9 cellular contexts compared by ENCODE assay signal in the genomic region with DNA sequence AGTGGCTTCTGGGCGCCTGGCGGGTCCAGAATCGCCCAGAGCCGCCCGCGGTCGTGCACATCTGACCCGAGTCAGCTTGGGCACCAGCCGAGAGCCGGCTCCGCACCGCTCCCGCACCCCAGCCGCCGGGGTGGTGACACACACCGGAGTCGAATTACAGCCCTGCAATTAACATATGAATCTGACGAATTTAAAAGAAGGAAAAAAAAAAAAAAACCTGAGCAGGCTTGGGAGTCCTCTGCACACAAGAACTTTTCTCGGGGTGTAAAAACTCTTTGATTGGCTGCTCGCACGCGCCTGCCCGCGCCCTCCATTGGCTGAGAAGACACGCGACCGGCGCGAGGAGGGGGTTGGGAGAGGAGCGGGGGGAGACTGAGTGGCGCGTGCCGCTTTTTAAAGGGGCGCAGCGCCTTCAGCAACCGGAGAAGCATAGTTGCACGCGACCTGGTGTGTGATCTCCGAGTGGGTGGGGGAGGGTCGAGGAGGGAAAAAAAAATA. TPM values are rescaled to one million over a fixed set of nuclear protein-coding genes. Genes with fewer than 3 reads are reported as not detected.
DNase-seq lines count a peak whose midpoint lies in the region; ATAC-seq and TF ChIP-seq lines count a peak whose summit lies in the region.
"Had no signal": no experiment of that assay in that cellular context is flagged by ENCODE, and none has a peak within 500 bp of the region (broad histone marks: within the 10 kb centered on the region; RNA-seq: fewer than 3 reads in every experiment).

A gene with protein sequence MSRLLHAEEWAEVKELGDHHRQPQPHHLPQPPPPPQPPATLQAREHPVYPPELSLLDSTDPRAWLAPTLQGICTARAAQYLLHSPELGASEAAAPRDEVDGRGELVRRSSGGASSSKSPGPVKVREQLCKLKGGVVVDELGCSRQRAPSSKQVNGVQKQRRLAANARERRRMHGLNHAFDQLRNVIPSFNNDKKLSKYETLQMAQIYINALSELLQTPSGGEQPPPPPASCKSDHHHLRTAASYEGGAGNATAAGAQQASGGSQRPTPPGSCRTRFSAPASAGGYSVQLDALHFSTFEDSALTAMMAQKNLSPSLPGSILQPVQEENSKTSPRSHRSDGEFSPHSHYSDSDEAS (plus strand): TSS at position 422 of the 498 bp plus-strand sequence. CDS start 174 bp downstream, outside the sequence.

- H3K4me3 ChIP-seq in fibroblast of mammary gland (ENCODE audit: control insufficient read depth, low read depth, low read length) (no peak within 1 kb of the TSS), trophoblast cell (ENCODE audit: low read depth, low read length) (no peak within 1 kb of the TSS)

- peaks cover 3% of the 10 kb centered on the region for H3K36me3 Mint-ChIP-seq in activated CD4-positive, alpha-beta T cell treated with anti-CD3 and anti-CD28 coated beads, Interleukin-2, amount 10 ng/mL, durations not matched to agents 7 days and 5 days (ENCODE audit: low read depth)

- H2BK12ac ChIP-seq in trophoblast cell (ENCODE audit: low read length) = no peak within 1 kb of the TSS

- no peaks in the 10 kb centered on the region for H3K79me1 ChIP-seq in trophoblast cell (ENCODE audit: low read length)

- no peak within 1 kb of the TSS for H2AK5ac ChIP-seq in trophoblast cell (ENCODE audit: low read length)

- WGBS in trophoblast cell (ENCODE audit: extremely low coverage, insufficient coverage, insufficient read length) = no CpG with 5 or more reads among the region's 40 CpGs

- no peak within 1 kb of the TSS for H3K27ac ChIP-seq in trophoblast cell (ENCODE audit: low read depth, low read length)

- no peak for TF ChIP-seq CTCF in fibroblast of mammary gland (conservative IDR thresholded peaks at IDR 0.05; ENCODE audit: control insufficient read depth, insufficient read depth, low read depth, low read length)

- H3K9me3 Mint-ChIP-seq in activated CD4-positive, alpha-beta T cell treated with anti-CD3 and anti-CD28 coated beads, Interleukin-2, amount 10 ng/mL, durations not matched to agents 7 days and 5 days = peaks cover 3% of the 10 kb centered on the region

- CTCF ChIA-PET in activated CD4-positive, alpha-beta T cell treated with anti-CD3 and anti-CD28 coated beads, Interleukin-2, amount 10 ng/mL, durations not matched to agents 7 days and 5 days (lab: Charles Lee) = no interaction called here

- H4K8ac ChIP-seq in trophoblast cell (ENCODE audit: low read depth, low read length) = no peak within 1 kb of the TSS

- H3K14ac ChIP-seq in trophoblast cell (ENCODE audit: low read length) = no peak within 1 kb of the TSS

- peaks cover 56% of the 10 kb centered on the region for H3K27me3 ChIP-seq in trophoblast cell (ENCODE audit: insufficient read depth, low read length)

- no peak within 1 kb of the TSS for H3K4ac ChIP-seq in trophoblast cell (ENCODE audit: low read depth, low read length)

- H3K4me2 ChIP-seq in trophoblast cell (ENCODE audit: low read length) = peak within 1 kb of the TSS; percentile 52

- H3K9ac ChIP-seq in trophoblast cell (ENCODE audit: low read length) = no peak within 1 kb of the TSS

- peaks cover 5 to 10% of the 10 kb centered on the region in 2 experiments for H3K4me1 ChIP-seq in trophoblast cell (ENCODE audit: control insufficient read depth in 1 of 2, insufficient read depth in 2 of 2, low read length in 2 of 2)

- H2AFZ ChIP-seq in trophoblast cell (ENCODE audit: insufficient read depth, low read length, poor library complexity) = no peak within 1 kb of the TSS

- no peak within 1 kb of the TSS for H2BK5ac ChIP-seq in trophoblast cell (ENCODE audit: low read depth, low read length, poor library complexity)

- H3K18ac ChIP-seq in trophoblast cell (ENCODE audit: low read length) = no peak within 1 kb of the TSS

- H3K27me3 Mint-ChIP-seq in activated CD4-positive, alpha-beta T cell treated with anti-CD3 and anti-CD28 coated beads, Interleukin-2, amount 10 ng/mL, durations not matched to agents 7 days and 5 days = peaks cover 64% of the 10 kb centered on the region

- no peak for ATAC-seq in GM18867 (IDR thresholded peaks at IDR 0.05; ENCODE audit: unreplicated experiment)

- H3K4me1 Mint-ChIP-seq in activated CD4-positive, alpha-beta T cell treated with anti-CD3 and anti-CD28 coated beads, Interleukin-2, amount 10 ng/mL, durations not matched to agents 7 days and 5 days = peaks cover 3% of the 10 kb centered on the region

- H3K79me2 ChIP-seq in trophoblast cell (ENCODE audit: control insufficient read depth, insufficient read depth, low read length, poor library complexity) = no peaks in the 10 kb centered on the region

- peak within 1 kb of the TSS; percentile 41 for H3K23ac ChIP-seq in trophoblast cell (ENCODE audit: low read length)

- peaks cover 0 to 1% of the 10 kb centered on the region in 2 experiments for H3K36me3 ChIP-seq in trophoblast cell (ENCODE audit: control insufficient read depth in 1 of 2, insufficient read depth in 2 of 2, low read length in 2 of 2)

- H4K12ac ChIP-seq in trophoblast cell (ENCODE audit: low read depth, low read length) = no peak within 1 kb of the TSS

- no peak within 1 kb of the TSS for H4K91ac ChIP-seq in trophoblast cell (ENCODE audit: low read depth, low read length)

- DNase-seq in activated CD4-positive, alpha-beta T cell treated with anti-CD3 and anti-CD28 coated beads, Interleukin-2, amount 10 ng/mL, durations not matched to agents 7 days and 5 days = no peak
- DNase-seq in activated CD4-positive, alpha-beta T cell treated with anti-CD3 and anti-CD28 coated beads, Interleukin-2, amount 50 U/mL, for 48 hours = no peak
- peak; percentile 20 for DNase-seq in SK-N-DZ (ENCODE audit: low spot score)
- peak; percentile 2 for DNase-seq in fibroblast of mammary gland (ENCODE audit: low read depth)
- DNase-seq in trophoblast cell = no peak
- DNase-seq in foreskin melanocyte = no peak
- DNase-seq in NCI-H1092 treated with DMSO at 0.1 percent for 48 hours (lab: John Stamatoyannopoulos, UW) = no peak
- DNase-seq: DND-41 had no signal

- H3K4me3 Mint-ChIP-seq in activated CD4-positive, alpha-beta T cell treated with anti-CD3 and anti-CD28 coated beads, Interleukin-2, amount 10 ng/mL, durations not matched to agents 7 days and 5 days = peak within 1 kb of the TSS; percentile 4

- POLR2A ChIA-PET in activated CD4-positive, alpha-beta T cell treated with anti-CD3 and anti-CD28 coated beads, Interleukin-2, amount 10 ng/mL, durations not matched to agents 7 days and 5 days (lab: Charles Lee) = no interaction called here

- H2BK120ac ChIP-seq in trophoblast cell (ENCODE audit: insufficient read depth, low read length, poor library complexity) = no peak within 1 kb of the TSS

- H3K9me3 ChIP-seq in trophoblast cell (ENCODE audit: insufficient read depth, low read depth, low read length) = peaks cover 4% of the 10 kb centered on the region

- H3K27ac Mint-ChIP-seq in activated CD4-positive, alpha-beta T cell treated with anti-CD3 and anti-CD28 coated beads, Interleukin-2, amount 10 ng/mL, durations not matched to agents 7 days and 5 days = peak within 1 kb of the TSS; percentile 31

RNA-seq across cellular contexts. Expression of the gene that starts here (rescaled TPM):
- total RNA-seq in activated CD4-positive, alpha-beta T cell treated with anti-CD3 and anti-CD28 coated beads, Interleukin-2, amount 10 ng/mL, durations not matched to agents 7 days and 5 days = not detected
- 0.20 TPM in 1 of 2 replicates, not detected in the other for polyA plus RNA-seq in SK-N-DZ (2014; cell fraction: cytosol; rRNA removed)
- polyA plus RNA-seq in SK-N-DZ (2014; cell fraction: nucleus; rRNA removed) = 0.13 TPM in 1 of 2 replicates, not detected in the other
- not detected in 2 replicates for polyA plus RNA-seq in trophoblast cell (2013)

Comparison
In these comparisons a context has a peak if more than half of its experiments do, and no peak if none do; other contexts are left out.
1. DNase-seq: peak in SK-N-DZ (single experiment) and fibroblast of mammary gland (single experiment); none in activated CD4-positive, alpha-beta T cell treated with anti-CD3 and anti-CD28 coated beads, Interleukin-2, amount 10 ng/mL, durations not matched to agents 7 days and 5 days (single experiment), activated CD4-positive, alpha-beta T cell treated with anti-CD3 and anti-CD28 coated beads, Interleukin-2, amount 50 U/mL, for 48 hours (0 of 2), trophoblast cell (0 of 2), foreskin melanocyte (single experiment) and NCI-H1092 treated with DMSO at 0.1 percent for 48 hours (single experiment).